Comparison of ENCODE assay signal across 1 cellular context in the genomic region with DNA sequence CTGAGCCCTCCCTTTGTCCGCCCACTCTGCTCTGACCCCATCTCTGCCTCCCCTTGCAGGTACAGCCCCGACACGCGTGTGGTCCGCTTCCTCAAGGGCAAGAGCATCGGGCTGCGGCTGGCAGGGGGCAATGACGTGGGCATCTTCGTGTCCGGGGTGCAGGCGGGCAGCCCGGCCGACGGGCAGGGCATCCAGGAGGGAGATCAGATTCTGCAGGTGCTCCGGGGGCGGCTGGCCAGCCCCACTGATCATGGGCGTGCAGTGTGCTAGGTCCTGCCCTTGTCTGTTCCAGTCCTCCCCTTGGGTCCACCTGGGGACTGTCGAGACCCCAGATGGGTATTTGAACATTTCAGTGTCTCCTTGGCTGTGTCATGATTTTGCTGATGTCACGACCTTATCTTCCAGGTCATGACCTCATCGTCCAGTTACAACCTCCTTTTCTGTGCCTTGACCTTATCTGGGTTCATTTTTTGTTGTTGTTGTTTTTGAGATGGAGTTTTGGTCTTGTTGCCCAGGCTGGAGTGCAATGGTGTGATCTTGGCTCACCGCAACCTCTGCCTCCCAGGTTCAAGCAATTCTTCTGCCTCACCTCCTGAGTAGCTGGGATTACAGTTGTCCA.
TF ChIP-seq lines count a peak whose summit lies in the region.

No MANE protein-coding gene starts in this region.

TF ChIP-seq in K562, 482 proteins besides CTCF, POLR2A, EP300 and RAD21 (continued from another document and continues in another):
- no peak for TF ChIP-seq CUX1 (CRISPR knock-in tag; IDR thresholded peaks at IDR 0.05)
- no peak for TF ChIP-seq ZZZ3 (IDR thresholded peaks at IDR 0.05)
- TF ChIP-seq SMAD2 (IDR thresholded peaks at IDR 0.05; ENCODE audit: low read depth, low read length), result no peak
- no peak for TF ChIP-seq RBM15 (IDR thresholded peaks at IDR 0.05; ENCODE audit: insufficient read depth, low read length)
- TF ChIP-seq, protein P1, sequence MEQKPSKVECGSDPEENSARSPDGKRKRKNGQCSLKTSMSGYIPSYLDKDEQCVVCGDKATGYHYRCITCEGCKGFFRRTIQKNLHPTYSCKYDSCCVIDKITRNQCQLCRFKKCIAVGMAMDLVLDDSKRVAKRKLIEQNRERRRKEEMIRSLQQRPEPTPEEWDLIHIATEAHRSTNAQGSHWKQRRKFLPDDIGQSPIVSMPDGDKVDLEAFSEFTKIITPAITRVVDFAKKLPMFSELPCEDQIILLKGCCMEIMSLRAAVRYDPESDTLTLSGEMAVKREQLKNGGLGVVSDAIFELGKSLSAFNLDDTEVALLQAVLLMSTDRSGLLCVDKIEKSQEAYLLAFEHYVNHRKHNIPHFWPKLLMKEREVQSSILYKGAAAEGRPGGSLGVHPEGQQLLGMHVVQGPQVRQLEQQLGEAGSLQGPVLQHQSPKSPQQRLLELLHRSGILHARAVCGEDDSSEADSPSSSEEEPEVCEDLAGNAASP (IDR thresholded peaks at IDR 0.05), result 0 out of 2 replicates have a peak, but pooled peaks have one; percentile 41
- no peak for TF ChIP-seq ZNF830 (CRISPR knock-in tag; IDR thresholded peaks at IDR 0.05)
- TF ChIP-seq, protein P2, sequence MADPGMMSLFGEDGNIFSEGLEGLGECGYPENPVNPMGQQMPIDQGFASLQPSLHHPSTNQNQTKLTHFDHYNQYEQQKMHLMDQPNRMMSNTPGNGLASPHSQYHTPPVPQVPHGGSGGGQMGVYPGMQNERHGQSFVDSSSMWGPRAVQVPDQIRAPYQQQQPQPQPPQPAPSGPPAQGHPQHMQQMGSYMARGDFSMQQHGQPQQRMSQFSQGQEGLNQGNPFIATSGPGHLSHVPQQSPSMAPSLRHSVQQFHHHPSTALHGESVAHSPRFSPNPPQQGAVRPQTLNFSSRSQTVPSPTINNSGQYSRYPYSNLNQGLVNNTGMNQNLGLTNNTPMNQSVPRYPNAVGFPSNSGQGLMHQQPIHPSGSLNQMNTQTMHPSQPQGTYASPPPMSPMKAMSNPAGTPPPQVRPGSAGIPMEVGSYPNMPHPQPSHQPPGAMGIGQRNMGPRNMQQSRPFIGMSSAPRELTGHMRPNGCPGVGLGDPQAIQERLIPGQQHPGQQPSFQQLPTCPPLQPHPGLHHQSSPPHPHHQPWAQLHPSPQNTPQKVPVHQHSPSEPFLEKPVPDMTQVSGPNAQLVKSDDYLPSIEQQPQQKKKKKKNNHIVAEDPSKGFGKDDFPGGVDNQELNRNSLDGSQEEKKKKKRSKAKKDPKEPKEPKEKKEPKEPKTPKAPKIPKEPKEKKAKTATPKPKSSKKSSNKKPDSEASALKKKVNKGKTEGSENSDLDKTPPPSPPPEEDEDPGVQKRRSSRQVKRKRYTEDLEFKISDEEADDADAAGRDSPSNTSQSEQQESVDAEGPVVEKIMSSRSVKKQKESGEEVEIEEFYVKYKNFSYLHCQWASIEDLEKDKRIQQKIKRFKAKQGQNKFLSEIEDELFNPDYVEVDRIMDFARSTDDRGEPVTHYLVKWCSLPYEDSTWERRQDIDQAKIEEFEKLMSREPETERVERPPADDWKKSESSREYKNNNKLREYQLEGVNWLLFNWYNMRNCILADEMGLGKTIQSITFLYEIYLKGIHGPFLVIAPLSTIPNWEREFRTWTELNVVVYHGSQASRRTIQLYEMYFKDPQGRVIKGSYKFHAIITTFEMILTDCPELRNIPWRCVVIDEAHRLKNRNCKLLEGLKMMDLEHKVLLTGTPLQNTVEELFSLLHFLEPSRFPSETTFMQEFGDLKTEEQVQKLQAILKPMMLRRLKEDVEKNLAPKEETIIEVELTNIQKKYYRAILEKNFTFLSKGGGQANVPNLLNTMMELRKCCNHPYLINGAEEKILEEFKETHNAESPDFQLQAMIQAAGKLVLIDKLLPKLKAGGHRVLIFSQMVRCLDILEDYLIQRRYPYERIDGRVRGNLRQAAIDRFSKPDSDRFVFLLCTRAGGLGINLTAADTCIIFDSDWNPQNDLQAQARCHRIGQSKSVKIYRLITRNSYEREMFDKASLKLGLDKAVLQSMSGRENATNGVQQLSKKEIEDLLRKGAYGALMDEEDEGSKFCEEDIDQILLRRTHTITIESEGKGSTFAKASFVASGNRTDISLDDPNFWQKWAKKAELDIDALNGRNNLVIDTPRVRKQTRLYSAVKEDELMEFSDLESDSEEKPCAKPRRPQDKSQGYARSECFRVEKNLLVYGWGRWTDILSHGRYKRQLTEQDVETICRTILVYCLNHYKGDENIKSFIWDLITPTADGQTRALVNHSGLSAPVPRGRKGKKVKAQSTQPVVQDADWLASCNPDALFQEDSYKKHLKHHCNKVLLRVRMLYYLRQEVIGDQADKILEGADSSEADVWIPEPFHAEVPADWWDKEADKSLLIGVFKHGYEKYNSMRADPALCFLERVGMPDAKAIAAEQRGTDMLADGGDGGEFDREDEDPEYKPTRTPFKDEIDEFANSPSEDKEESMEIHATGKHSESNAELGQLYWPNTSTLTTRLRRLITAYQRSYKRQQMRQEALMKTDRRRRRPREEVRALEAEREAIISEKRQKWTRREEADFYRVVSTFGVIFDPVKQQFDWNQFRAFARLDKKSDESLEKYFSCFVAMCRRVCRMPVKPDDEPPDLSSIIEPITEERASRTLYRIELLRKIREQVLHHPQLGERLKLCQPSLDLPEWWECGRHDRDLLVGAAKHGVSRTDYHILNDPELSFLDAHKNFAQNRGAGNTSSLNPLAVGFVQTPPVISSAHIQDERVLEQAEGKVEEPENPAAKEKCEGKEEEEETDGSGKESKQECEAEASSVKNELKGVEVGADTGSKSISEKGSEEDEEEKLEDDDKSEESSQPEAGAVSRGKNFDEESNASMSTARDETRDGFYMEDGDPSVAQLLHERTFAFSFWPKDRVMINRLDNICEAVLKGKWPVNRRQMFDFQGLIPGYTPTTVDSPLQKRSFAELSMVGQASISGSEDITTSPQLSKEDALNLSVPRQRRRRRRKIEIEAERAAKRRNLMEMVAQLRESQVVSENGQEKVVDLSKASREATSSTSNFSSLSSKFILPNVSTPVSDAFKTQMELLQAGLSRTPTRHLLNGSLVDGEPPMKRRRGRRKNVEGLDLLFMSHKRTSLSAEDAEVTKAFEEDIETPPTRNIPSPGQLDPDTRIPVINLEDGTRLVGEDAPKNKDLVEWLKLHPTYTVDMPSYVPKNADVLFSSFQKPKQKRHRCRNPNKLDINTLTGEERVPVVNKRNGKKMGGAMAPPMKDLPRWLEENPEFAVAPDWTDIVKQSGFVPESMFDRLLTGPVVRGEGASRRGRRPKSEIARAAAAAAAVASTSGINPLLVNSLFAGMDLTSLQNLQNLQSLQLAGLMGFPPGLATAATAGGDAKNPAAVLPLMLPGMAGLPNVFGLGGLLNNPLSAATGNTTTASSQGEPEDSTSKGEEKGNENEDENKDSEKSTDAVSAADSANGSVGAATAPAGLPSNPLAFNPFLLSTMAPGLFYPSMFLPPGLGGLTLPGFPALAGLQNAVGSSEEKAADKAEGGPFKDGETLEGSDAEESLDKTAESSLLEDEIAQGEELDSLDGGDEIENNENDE (IDR thresholded peaks at IDR 0.05; ENCODE audit: low read depth, low read length), result no peak
- no peak for TF ChIP-seq ZBTB17 (CRISPR knock-in tag; IDR thresholded peaks at IDR 0.05)
- no peak for TF ChIP-seq ETS1 (conservative IDR thresholded peaks at IDR 0.05; ENCODE audit: control insufficient read depth, low read depth, low read length)
- TF ChIP-seq HINFP (tag; conservative IDR thresholded peaks at IDR 0.05; ENCODE audit: low read depth), result no peak
- peak; percentile 63 for TF ChIP-seq ZNF316 (IDR thresholded peaks at IDR 0.05)
- no peak for TF ChIP-seq ZNF23 (CRISPR knock-in tag; IDR thresholded peaks at IDR 0.05)
- TF ChIP-seq ZNF143 (CRISPR knock-in tag; IDR thresholded peaks at IDR 0.05), result no peak
- TF ChIP-seq HMGN3 (IDR thresholded peaks at IDR 0.05; ENCODE audit: borderline replicate concordance, extremely low read depth, insufficient read length, low read depth, low read length), result no peak
- no peak for TF ChIP-seq ZNF175 (CRISPR knock-in tag; IDR thresholded peaks at IDR 0.05; ENCODE audit: low read depth)
- no peak for TF ChIP-seq BCL6 (CRISPR knock-in tag; IDR thresholded peaks at IDR 0.05)
- TF ChIP-seq TRIM24 (IDR thresholded peaks at IDR 0.05), result peak in 1 of 2 experiments; percentile 28; a peak in 2 of 4 replicates
- TF ChIP-seq TAF1 (IDR thresholded peaks at IDR 0.05; ENCODE audit: control insufficient read depth, extremely low read depth, insufficient read depth, low read length, severe bottlenecking), result no peak
- TF ChIP-seq HLTF (IDR thresholded peaks at IDR 0.05), result no peak
- no peak for TF ChIP-seq ZNF133 (CRISPR knock-in tag; IDR thresholded peaks at IDR 0.05)
- peak; percentile 45; the same call in 1 of the 2 replicates for TF ChIP-seq NCOA1 (IDR thresholded peaks at IDR 0.05; ENCODE audit: low read depth)
- TF ChIP-seq, protein P3, sequence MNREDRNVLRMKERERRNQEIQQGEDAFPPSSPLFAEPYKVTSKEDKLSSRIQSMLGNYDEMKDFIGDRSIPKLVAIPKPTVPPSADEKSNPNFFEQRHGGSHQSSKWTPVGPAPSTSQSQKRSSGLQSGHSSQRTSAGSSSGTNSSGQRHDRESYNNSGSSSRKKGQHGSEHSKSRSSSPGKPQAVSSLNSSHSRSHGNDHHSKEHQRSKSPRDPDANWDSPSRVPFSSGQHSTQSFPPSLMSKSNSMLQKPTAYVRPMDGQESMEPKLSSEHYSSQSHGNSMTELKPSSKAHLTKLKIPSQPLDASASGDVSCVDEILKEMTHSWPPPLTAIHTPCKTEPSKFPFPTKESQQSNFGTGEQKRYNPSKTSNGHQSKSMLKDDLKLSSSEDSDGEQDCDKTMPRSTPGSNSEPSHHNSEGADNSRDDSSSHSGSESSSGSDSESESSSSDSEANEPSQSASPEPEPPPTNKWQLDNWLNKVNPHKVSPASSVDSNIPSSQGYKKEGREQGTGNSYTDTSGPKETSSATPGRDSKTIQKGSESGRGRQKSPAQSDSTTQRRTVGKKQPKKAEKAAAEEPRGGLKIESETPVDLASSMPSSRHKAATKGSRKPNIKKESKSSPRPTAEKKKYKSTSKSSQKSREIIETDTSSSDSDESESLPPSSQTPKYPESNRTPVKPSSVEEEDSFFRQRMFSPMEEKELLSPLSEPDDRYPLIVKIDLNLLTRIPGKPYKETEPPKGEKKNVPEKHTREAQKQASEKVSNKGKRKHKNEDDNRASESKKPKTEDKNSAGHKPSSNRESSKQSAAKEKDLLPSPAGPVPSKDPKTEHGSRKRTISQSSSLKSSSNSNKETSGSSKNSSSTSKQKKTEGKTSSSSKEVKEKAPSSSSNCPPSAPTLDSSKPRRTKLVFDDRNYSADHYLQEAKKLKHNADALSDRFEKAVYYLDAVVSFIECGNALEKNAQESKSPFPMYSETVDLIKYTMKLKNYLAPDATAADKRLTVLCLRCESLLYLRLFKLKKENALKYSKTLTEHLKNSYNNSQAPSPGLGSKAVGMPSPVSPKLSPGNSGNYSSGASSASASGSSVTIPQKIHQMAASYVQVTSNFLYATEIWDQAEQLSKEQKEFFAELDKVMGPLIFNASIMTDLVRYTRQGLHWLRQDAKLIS (CRISPR knock-in tag; IDR thresholded peaks at IDR 0.05), result no peak
- 0 out of 2 replicates have a peak, but pooled peaks have one; percentile 28 for TF ChIP-seq DPF2 (IDR thresholded peaks at IDR 0.05)
- no peak for TF ChIP-seq LEF1 (IDR thresholded peaks at IDR 0.05)
- no peak for TF ChIP-seq BACH1 (tag; IDR thresholded peaks at IDR 0.05)
- no peak for TF ChIP-seq SP2 (IDR thresholded peaks at IDR 0.05; ENCODE audit: extremely low read depth, low read depth, low read length, poor library complexity, severe bottlenecking)
- no peak for TF ChIP-seq CBFB (CRISPR knock-in tag; IDR thresholded peaks at IDR 0.05)
- peak in 1 of 2 experiments; percentile 36; a peak in 1 of 4 replicates for TF ChIP-seq FOXK2 (conservative IDR thresholded peaks at IDR 0.05 in 1 of 2, IDR thresholded peaks at IDR 0.05 in 1 of 2; ENCODE audit: low read depth in 2 of 2)
